ENCODE assay signal across 27 cellular contexts in genomic region chr11:70486731-70487130, GRCh38.
"Had no signal": no experiment of that assay in that cellular context is flagged by ENCODE, and none has a peak within 500 bp of the region (broad histone marks: within the 10 kb centered on the region; RNA-seq: fewer than 3 reads in every experiment).

No MANE protein-coding gene starts in this region.

- ATAC-seq: stimulated activated effector memory CD8-positive, alpha-beta T cell treated with anti-CD3 and anti-CD28 coated beads, Interleukin-12 subunit alpha, Interleukin-12 subunit beta, amount 100 ng/mL, for 72 hours; stimulated activated memory B cell treated with anti-CD40 and anti-IgM and Interleukin-4, amounts not matched to agents 10 μg/mL and 1 μg/mL and 100 μg/mL, for 72 hours; stimulated activated naive B cell treated with anti-CD40 and anti-IgM and Interleukin-4, amounts not matched to agents 10 μg/mL and 1 μg/mL and 100 μg/mL, for 72 hours; stimulated activated naive CD8-positive, alpha-beta T cell treated with anti-CD3 and anti-CD28 coated beads, Interleukin-15, amount 100 ng/mL, for 72 hours; stimulated activated naive CD8-positive, alpha-beta T cell treated with anti-CD3 and anti-CD28 coated beads, Interleukin-15, Interleukin-2, amounts not matched to agents 100 U/mL and 50 U/mL, for 24 hours; upper lobe of right lung had no signal

- H3K9me3 ChIP-seq: testis, thyroid gland, transverse colon, upper lobe of right lung, uterus, vagina had no signal

- H3K4me3 ChIP-seq: stomach, suprapubic skin, thoracic aorta, thyroid gland, tibial artery, tibial nerve, transverse colon, upper lobe of left lung, upper lobe of right lung, uterus, vagina had no signal

- H3K4me1 ChIP-seq: suprapubic skin, testis, tibial artery, vagina had no signal

- H3K27me3 ChIP-seq: stomach, suprapubic skin, testis, thyroid gland, tibial nerve, transverse colon, upper lobe of left lung, upper lobe of right lung, uterus, vagina had no signal

- DNase-seq: stimulated activated CD4-positive, alpha-beta T cell treated with anti-CD3 and anti-CD28 coated beads, Interleukin-2, amount 100 ng/mL, for 48 hours; stimulated activated CD4-positive, alpha-beta T cell treated with anti-CD3 and anti-CD28 coated beads, Interleukin-4, amount 100 ng/mL, for 1 hour; stimulated activated CD4-positive, alpha-beta T cell treated with anti-CD3 and anti-CD28 coated beads, Interleukin-4, amount 100 ng/mL, for 24 hours; stimulated activated CD4-positive, alpha-beta T cell treated with anti-CD3 and anti-CD28 coated beads, Interleukin-4, amount 100 ng/mL, for 4 hours; stimulated activated CD8-positive, alpha-beta memory T cell treated with anti-CD3 and anti-CD28 coated beads, Interleukin-4, amount 100 ng/mL, for 48 hours; stimulated activated naive B cell treated with anti-CD40 and anti-IgM and Interleukin-4, amounts not matched to agents 10 μg/mL and 1 μg/mL and 100 μg/mL, for 72 hours; stimulated activated naive CD4-positive, alpha-beta T cell; stimulated activated naive CD4-positive, alpha-beta T cell treated with Interleukin-2 at 50 U/mL for 16 hours; stimulated activated naive CD8-positive, alpha-beta T cell treated with anti-CD3 and anti-CD28 coated beads, Interleukin-15, amount 100 ng/mL, for 72 hours; stimulated activated naive CD8-positive, alpha-beta T cell treated with anti-CD3 and anti-CD28 coated beads, Interleukin-15, Interleukin-2, amounts not matched to agents 100 U/mL and 50 U/mL, for 24 hours; stomach; substantia nigra; testis; thyroid gland; tibial artery; transverse colon; trophoblast cell; upper lobe of left lung; upper lobe of right lung; uterus had no signal

- FAIRE-seq: urothelium cell line had no signal

- H3K36me3 ChIP-seq: suprapubic skin, thoracic aorta, thyroid gland, transverse colon, upper lobe of right lung, uterus, vagina had no signal

- H3K27ac ChIP-seq: stomach, suprapubic skin, testis, thoracic aorta, thyroid gland, tibial artery, tibial nerve, transverse colon, upper lobe of left lung, upper lobe of right lung, uterus, vagina had no signal
